ENCODE assay signal across 33 cellular contexts in the genomic region with DNA sequence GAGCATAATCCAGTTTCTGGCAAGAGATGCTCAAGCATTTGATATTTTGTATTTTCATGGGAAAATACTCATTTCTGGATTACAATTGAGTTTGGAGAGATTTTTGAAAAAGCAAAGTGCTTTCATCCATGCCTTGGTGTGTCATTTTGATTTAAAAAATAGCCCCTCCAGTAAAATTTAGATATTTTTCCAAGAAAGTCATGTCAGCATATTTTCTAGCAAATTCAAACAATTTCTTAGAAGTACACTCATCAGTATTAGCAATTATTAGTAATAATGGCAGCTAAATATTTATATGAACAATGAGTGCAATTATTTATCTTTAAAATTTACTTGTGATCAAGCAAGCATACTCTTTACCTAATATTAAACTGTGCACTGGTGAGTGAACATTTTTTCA.
"Had no signal": no experiment of that assay in that cellular context is flagged by ENCODE, and none has a peak within 500 bp of the region (broad histone marks: within the 10 kb centered on the region; RNA-seq: fewer than 3 reads in every experiment).

No MANE protein-coding gene starts in this region.

- H3K9me3 ChIP-seq: adrenal gland, ascending aorta, body of pancreas had no signal

- ATAC-seq: activated naive CD4-positive, alpha-beta T cell treated with anti-CD3 and anti-CD28 coated beads, Interleukin-2, amount 50 U/mL, for 72 hours; activated naive CD8-positive, alpha-beta T cell treated with anti-CD3 and anti-CD28 coated beads, Interleukin-2, amount 50 U/mL, for 24 hours; activated T-cell treated with anti-CD3 and anti-CD28 coated beads, Interleukin-2, amount 50 U/mL, for 4 hours; activated T-cell treated with anti-CD3 and anti-CD28 coated beads, Interleukin-2, amount 50 U/mL, for 72 hours; activated T-helper 17 cell treated with anti-CD3 and anti-CD28 coated beads, Interleukin-2, amount 50 U/mL, for 72 hours; body of pancreas had no signal

- H3K4me3 ChIP-seq: adrenal gland, ascending aorta, body of pancreas, breast epithelium, cardiac muscle cell had no signal

- H3K4me1 ChIP-seq: adrenal gland, ascending aorta, body of pancreas, breast epithelium had no signal

- H3K27ac ChIP-seq: adrenal gland, ascending aorta, body of pancreas, brain microvascular endothelial cell, breast epithelium, cardiac muscle cell had no signal

- H3K36me3 ChIP-seq: adrenal gland, ascending aorta, brain microvascular endothelial cell, breast epithelium, cardiac muscle cell had no signal

- DNase-seq: activated effector memory CD4-positive, alpha-beta T cell treated with anti-CD3 and anti-CD28 coated beads, Interleukin-2, amount 50 U/mL, for 16 hours; activated effector memory CD4-positive, alpha-beta T cell treated with Interleukin-2 at 50 U/mL for 16 hours; activated gamma-delta T cell; activated gamma-delta T cell treated with Interleukin-2 at 50 U/mL for 16 hours; activated naive CD4-positive, alpha-beta T cell; activated naive CD4-positive, alpha-beta T cell treated with anti-CD3 and anti-CD28 coated beads for 36 hours; activated naive CD4-positive, alpha-beta T cell treated with anti-CD3 and anti-CD28 coated beads, Interleukin-2, amount 10 ng/mL, durations not matched to agents 7 days and 5 days; activated naive CD4-positive, alpha-beta T cell treated with anti-CD3 and anti-CD28 coated beads, Interleukin-2, amount 50 U/mL, for 16 hours; activated naive CD4-positive, alpha-beta T cell treated with Interleukin-2 at 50 U/mL for 16 hours; activated naive CD8-positive, alpha-beta T cell treated with anti-CD3 and anti-CD28 coated beads for 36 hours; activated naive CD8-positive, alpha-beta T cell treated with anti-CD3 and anti-CD28 coated beads, Interleukin-2, amount 10 ng/mL, durations not matched to agents 7 days and 5 days; activated naive CD8-positive, alpha-beta T cell treated with anti-CD3 and anti-CD28 coated beads, Interleukin-2, amount 50 U/mL, for 24 hours; activated T-cell treated with anti-CD3 and anti-CD28 coated beads, Interleukin-2, amount 50 U/mL, for 4 hours; activated T-cell treated with anti-CD3 and anti-CD28 coated beads, Interleukin-2, amount 50 U/mL, for 48 hours; activated T-cell treated with anti-CD3 and anti-CD28 coated beads, Interleukin-2, amount 50 U/mL, for 72 hours; adrenal gland; amniotic stem cell; amygdala; anterior cingulate cortex; aorta; body of pancreas; brain microvascular endothelial cell; caudate nucleus; central memory CD4-positive, alpha-beta T cell; cerebellar nuclear complex had no signal

- H3K27me3 ChIP-seq: adrenal gland, ascending aorta, body of pancreas, brain microvascular endothelial cell, breast epithelium, cardiac muscle cell had no signal

- FAIRE-seq: astrocyte, bronchial epithelial cell, colon had no signal
